ENCODE assay signal across 16 cellular contexts in the genomic region with DNA sequence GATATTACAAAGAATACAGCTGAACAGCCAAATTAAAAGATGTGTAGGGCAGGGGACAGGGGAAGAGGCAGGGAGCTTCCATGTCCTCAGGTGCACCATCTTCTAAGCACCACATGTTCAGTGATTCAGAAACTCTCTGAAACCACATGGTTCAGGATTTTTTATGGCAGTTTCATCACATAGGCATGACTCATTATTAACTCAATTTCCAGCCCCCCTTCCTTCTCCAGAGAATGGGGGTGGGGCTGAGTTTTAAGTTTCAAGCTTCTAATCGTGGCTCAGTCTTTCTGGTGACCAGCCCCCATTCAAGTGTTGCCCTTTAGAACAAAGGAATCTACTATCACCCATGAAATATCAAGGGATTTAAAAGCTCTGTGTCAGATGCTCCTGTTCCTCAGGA.
DNase-seq lines count a peak whose midpoint lies in the region; ATAC-seq, FAIRE-seq and TF ChIP-seq lines count a peak whose summit lies in the region.
"Had no signal": no experiment of that assay in that cellular context is flagged by ENCODE, and none has a peak within 500 bp of the region (broad histone marks: within the 10 kb centered on the region; RNA-seq: fewer than 3 reads in every experiment).

No MANE protein-coding gene starts in this region.

- H3K27ac ChIP-seq in astrocyte (ENCODE audit: low read depth, low read length), result peak overlapping the region; percentile 17
- H3K27ac ChIP-seq in substantia nigra (ENCODE audit: low read depth, low read length, poor library complexity, severe bottlenecking), result no peak overlapping the region
- H3K27ac ChIP-seq: colonic mucosa, upper lobe of left lung had no signal

- intact Hi-C loops in activated CD4-positive, alpha-beta memory T cell treated with anti-CD3 and anti-CD28 coated beads for 36 hours (cut with micrococcal nuclease), result no loop called here

- H3K36me3 ChIP-seq in astrocyte (ENCODE audit: insufficient read depth, low read length), result no peaks in the 10 kb centered on the region
- H3K36me3 ChIP-seq: colonic mucosa, MG63, upper lobe of left lung had no signal

- POLR2A ChIA-PET in activated CD4-positive, alpha-beta memory T cell treated with anti-CD3 and anti-CD28 coated beads for 36 hours (lab: Charles Lee), result no interaction called here

- no peak for ATAC-seq in GM21825 (IDR thresholded peaks at IDR 0.05; ENCODE audit: unreplicated experiment)

- no peak overlapping the region for H3K4me3 Mint-ChIP-seq in astrocyte (ENCODE audit: unreplicated experiment)
- H3K4me3 Mint-ChIP-seq in activated CD4-positive, alpha-beta memory T cell treated with anti-CD3 and anti-CD28 coated beads for 36 hours, result no peak overlapping the region
- H3K4me3 Mint-ChIP-seq: CD4-positive, alpha-beta memory T cell had no signal

- no peaks in the 10 kb centered on the region for H3K9me3 Mint-ChIP-seq in astrocyte (ENCODE audit: unreplicated experiment)
- H3K9me3 Mint-ChIP-seq in activated CD4-positive, alpha-beta memory T cell treated with anti-CD3 and anti-CD28 coated beads for 36 hours, result no peaks in the 10 kb centered on the region

- H3K4me1 Mint-ChIP-seq in astrocyte (ENCODE audit: low read depth, unreplicated experiment), result peaks cover 2% of the 10 kb centered on the region
- H3K4me1 Mint-ChIP-seq in activated CD4-positive, alpha-beta memory T cell treated with anti-CD3 and anti-CD28 coated beads for 36 hours (ENCODE audit: low read depth), result no peaks in the 10 kb centered on the region
- H3K4me1 Mint-ChIP-seq: CD4-positive, alpha-beta memory T cell had no signal

- H3K4me3 ChIP-seq in astrocyte (ENCODE audit: insufficient read depth, low read depth, low read length), result no peak overlapping the region
- H3K4me3 ChIP-seq: colonic mucosa, MG63, upper lobe of left lung had no signal

- TF ChIP-seq CTCF in astrocyte (IDR thresholded peaks at IDR 0.05; ENCODE audit: insufficient read depth, low read depth, low read length), result no peak

- FAIRE-seq in astrocyte (lab: Jason Lieb, UNC), result no peak

- H4K20me1 ChIP-seq in astrocyte (ENCODE audit: insufficient read depth, low read length), result no peaks in the 10 kb centered on the region

- H3K4me1 ChIP-seq in astrocyte (ENCODE audit: insufficient read depth, low read length), result peaks cover 10% of the 10 kb centered on the region
- H3K4me1 ChIP-seq: colonic mucosa, upper lobe of left lung had no signal

- peak overlapping the region; percentile 47 for H3K4me2 ChIP-seq in astrocyte (ENCODE audit: low read length)

- no peaks in the 10 kb centered on the region for H3K27me3 ChIP-seq in astrocyte (ENCODE audit: insufficient read depth, low read length)
- H3K27me3 ChIP-seq: colonic mucosa, MG63, upper lobe of left lung had no signal

- no peak overlapping the region for H3K27ac Mint-ChIP-seq in astrocyte (ENCODE audit: unreplicated experiment)
- no peak overlapping the region for H3K27ac Mint-ChIP-seq in activated CD4-positive, alpha-beta memory T cell treated with anti-CD3 and anti-CD28 coated beads for 36 hours
- H3K27ac Mint-ChIP-seq: CD4-positive, alpha-beta memory T cell had no signal

- DNase-seq in AG08396 (ENCODE audit: low spot score), result peak; percentile 12
- DNase-seq in HK-2 (ENCODE audit: unreplicated experiment), result peak; percentile 44
- DNase-seq in astrocyte (ENCODE audit: low read depth), result peak; percentile 89
- peak; percentile 84 for DNase-seq in glomerular visceral epithelial cell (ENCODE audit: extremely low spot score)
- no peak for DNase-seq in activated naive CD4-positive, alpha-beta T cell treated with Interleukin-2 at 50 U/mL for 16 hours
- no peak for DNase-seq in activated CD4-positive, alpha-beta memory T cell treated with anti-CD3 and anti-CD28 coated beads for 36 hours
- DNase-seq in substantia nigra (lab: John Stamatoyannopoulos, UW), result no peak
- DNase-seq: activated CD4-positive, alpha-beta T cell treated with anti-CD3 and anti-CD28 coated beads for 48 hours; activated effector memory CD4-positive, alpha-beta T cell treated with anti-CD3 and anti-CD28 coated beads, Interleukin-2, amount 50 U/mL, for 16 hours; CD4-positive, alpha-beta memory T cell; colonic mucosa; MG63; NCI-H510A treated with DMSO at 0.1 percent for 48 hours; SW 1271; upper lobe of left lung had no signal

- no peak overlapping the region for H2AFZ ChIP-seq in astrocyte (ENCODE audit: low read depth, low read length)

- H3K36me3 Mint-ChIP-seq in astrocyte (ENCODE audit: low read depth, unreplicated experiment), result no peaks in the 10 kb centered on the region
- no peaks in the 10 kb centered on the region for H3K36me3 Mint-ChIP-seq in activated CD4-positive, alpha-beta memory T cell treated with anti-CD3 and anti-CD28 coated beads for 36 hours
- H3K36me3 Mint-ChIP-seq: CD4-positive, alpha-beta memory T cell had no signal

- no peak overlapping the region for H3K9ac ChIP-seq in astrocyte (ENCODE audit: low read length)

- no peaks in the 10 kb centered on the region for H3K9me3 ChIP-seq in astrocyte (ENCODE audit: insufficient read depth, low read depth, low read length)
- H3K9me3 ChIP-seq: colonic mucosa, MG63, upper lobe of left lung had no signal

- CTCF ChIA-PET in activated CD4-positive, alpha-beta memory T cell treated with anti-CD3 and anti-CD28 coated beads for 36 hours (lab: Charles Lee), result no interaction called here

- H3K79me2 ChIP-seq in astrocyte (ENCODE audit: insufficient read depth, low read length), result no peaks in the 10 kb centered on the region

- H3K27me3 Mint-ChIP-seq in astrocyte (ENCODE audit: low read depth, unreplicated experiment), result no peaks in the 10 kb centered on the region
- H3K27me3 Mint-ChIP-seq in activated CD4-positive, alpha-beta memory T cell treated with anti-CD3 and anti-CD28 coated beads for 36 hours, result no peaks in the 10 kb centered on the region
- H3K27me3 Mint-ChIP-seq: CD4-positive, alpha-beta memory T cell had no signal

Comparison
In these comparisons a context has a peak if more than half of its experiments do, and no peak if none do; other contexts are left out.
1. DNase-seq: peak in AG08396 (single experiment), HK-2 (single experiment), astrocyte (single experiment) and glomerular visceral epithelial cell (single experiment); none in activated naive CD4-positive, alpha-beta T cell treated with Interleukin-2 at 50 U/mL for 16 hours (single experiment), activated CD4-positive, alpha-beta memory T cell treated with anti-CD3 and anti-CD28 coated beads for 36 hours (single experiment) and substantia nigra (0 of 49).